ENCODE assay signal across 18 cellular contexts in genomic region chr3:145903472-145904013, GRCh38.
DNase-seq lines count a peak whose midpoint lies in the region; ATAC-seq and TF ChIP-seq lines count a peak whose summit lies in the region.
"Had no signal": no experiment of that assay in that cellular context is flagged by ENCODE, and none has a peak within 500 bp of the region (broad histone marks: within the 10 kb centered on the region; RNA-seq: fewer than 3 reads in every experiment).

No MANE protein-coding gene starts in this region.

- no peaks in the 10 kb centered on the region for H3K79me1 ChIP-seq in neuronal stem cell (ENCODE audit: low read depth, low read length)

- WGBS in neuronal stem cell (ENCODE audit: extremely low coverage in 2 of 2, insufficient read length in 2 of 2, insufficient replicate concordance in 1 of 2), 2 donors: no CpG with 5 or more reads among the region's 12 CpGs

- BruUV-seq in Panc1 (replicated peaks; lab: Mats Ljungman, UMichigan): no TSS peak

- no peak overlapping the region for H2BK5ac ChIP-seq in neuronal stem cell (ENCODE audit: low read length)

- H2BK120ac ChIP-seq in neuronal stem cell (ENCODE audit: low read depth, low read length): no peak overlapping the region

- in situ Hi-C loops in Panc1 (cut with HindIII; ENCODE audit: low pct_unique_long_range_greater_than_20kb, low sequenced_read_pairs): no loop called here

- H3K14ac ChIP-seq in neuronal stem cell (ENCODE audit: low read length): no peak overlapping the region

- H3K4me3 ChIP-seq in GM12865 (ENCODE audit: low read depth, low read length) (no peak overlapping the region), Panc1 (ENCODE audit: low read depth in 2 of 2, low read length in 2 of 2) (no peak overlapping the region), neuronal stem cell (ENCODE audit: low read length in 2 of 2) (no peak overlapping the region), vagina (no peak overlapping the region)
- H3K4me3 ChIP-seq: GM12878, Peyer's patch had no signal

- H4K8ac ChIP-seq in neuronal stem cell (ENCODE audit: low read depth, low read length): no peak overlapping the region

- peak overlapping the region; percentile 84 for H2BK12ac ChIP-seq in neuronal stem cell (ENCODE audit: low read length)

- no peaks in the 10 kb centered on the region for H3K36me3 ChIP-seq in Panc1 (ENCODE audit: control insufficient read depth, insufficient read depth, low read length)
- no peaks in the 10 kb centered on the region for H3K36me3 ChIP-seq in neuronal stem cell (replicated peaks in 1 of 2; ENCODE audit: control insufficient read depth in 2 of 2, insufficient read depth in 2 of 2, low read length in 2 of 2)
- no peaks in the 10 kb centered on the region for H3K36me3 ChIP-seq in vagina
- H3K36me3 ChIP-seq: Peyer's patch had no signal

- H2AFZ ChIP-seq in neuronal stem cell (ENCODE audit: low read length): peak overlapping the region; percentile 64

- no peak for TF ChIP-seq POLR2A in vagina (IDR thresholded peaks at IDR 0.05)

- CTCF ChIA-PET in Panc1 (lab: Charles Lee): no interaction called here

- H3K18ac ChIP-seq in neuronal stem cell (ENCODE audit: low read length): peak overlapping the region; percentile 27

- DNase-seq in DMS53 (lab: John Stamatoyannopoulos, UW) (peak; percentile 17), DMS53 treated with DMSO at 0.1 percent for 48 hours (lab: John Stamatoyannopoulos, UW; ENCODE audit: unreplicated experiment) (no peak), GM12865 (ENCODE audit: low read depth) (peak; percentile 21), Panc1 (ENCODE audit: low read depth, low spot score) (no peak), neuronal stem cell (ENCODE audit: low spot score) (no peak), vagina (ENCODE audit: extremely low spot score in 2 of 2) (no peak), activated T-cell treated with anti-CD3 and anti-CD28 coated beads for 4 hours (no peak), GM10266 (ENCODE audit: extremely low spot score) (no peak)
- DNase-seq: CD8-positive, alpha-beta memory T cell; DMS153; NCI-H1092; NCI-H187 treated with DMSO at 0.1 percent for 48 hours; NCI-H226; NCI-H526; Peyer's patch had no signal

- H3K4ac ChIP-seq in neuronal stem cell (ENCODE audit: low read length): no peak overlapping the region

- TF ChIP-seq CTCF in GM12865 (IDR thresholded peaks at IDR 0.05; ENCODE audit: insufficient read depth, low read depth, low read length, missing control alignments) (no peak), Panc1 (IDR thresholded peaks at IDR 0.05) (no peak), vagina (IDR thresholded peaks at IDR 0.05) (no peak), GM10266 (IDR thresholded peaks at IDR 0.05; ENCODE audit: control insufficient read depth, insufficient read depth, low read depth, missing control alignments) (no peak)

- ATAC-seq in Panc1: peak; percentile 38; the same call in 1 of the 2 replicates
- ATAC-seq: GM12878 had no signal

- H4K91ac ChIP-seq in neuronal stem cell (ENCODE audit: low read depth, low read length, poor library complexity): no peak overlapping the region

- no peak overlapping the region for H3K27ac ChIP-seq in Panc1 (ENCODE audit: low read length)
- no peak overlapping the region for H3K27ac ChIP-seq in neuronal stem cell (replicated peaks; ENCODE audit: low read length)
- no peak overlapping the region for H3K27ac ChIP-seq in vagina
- H3K27ac ChIP-seq: 22Rv1, KMS-11, Peyer's patch had no signal

- H3K23ac ChIP-seq in neuronal stem cell (ENCODE audit: low read depth, low read length, poor library complexity): no peak overlapping the region

- H3K4me2 ChIP-seq in neuronal stem cell (ENCODE audit: insufficient read depth, low read length, poor library complexity, severe bottlenecking): no peak overlapping the region
- H3K4me2 ChIP-seq: KMS-11 had no signal

- H3K27me3 ChIP-seq in Panc1 (ENCODE audit: control insufficient read depth, insufficient read depth, low read length) (no peaks in the 10 kb centered on the region), neuronal stem cell (ENCODE audit: control insufficient read depth in 3 of 3, insufficient read depth in 3 of 3, low read depth in 1 of 3, low read length in 3 of 3) (no peaks in the 10 kb centered on the region), vagina (no peaks in the 10 kb centered on the region)
- H3K27me3 ChIP-seq: Peyer's patch had no signal

- no peak overlapping the region for H2AK5ac ChIP-seq in neuronal stem cell (ENCODE audit: low read depth, low read length)

- no peaks in the 10 kb centered on the region for H3K4me1 ChIP-seq in Panc1 (ENCODE audit: control insufficient read depth, insufficient read depth, low read length)
- H3K4me1 ChIP-seq in neuronal stem cell (ENCODE audit: control insufficient read depth in 2 of 2, insufficient read depth in 1 of 2, low read depth in 1 of 2, low read length in 2 of 2): no peaks in the 10 kb centered on the region
- H3K4me1 ChIP-seq in vagina: no peaks in the 10 kb centered on the region
- H3K4me1 ChIP-seq: Peyer's patch had no signal

- H3K9me3 ChIP-seq in Panc1 (ENCODE audit: control insufficient read depth, insufficient read depth, low read depth, low read length): no peaks in the 10 kb centered on the region
- H3K9me3 ChIP-seq in neuronal stem cell (replicated peaks in 1 of 2; ENCODE audit: control insufficient read depth in 2 of 2, insufficient read depth in 1 of 2, low read depth in 1 of 2, low read length in 2 of 2): no peaks in the 10 kb centered on the region
- no peaks in the 10 kb centered on the region for H3K9me3 ChIP-seq in vagina
- H3K9me3 ChIP-seq: Peyer's patch had no signal

- intact Hi-C loops in Panc1 (cut with micrococcal nuclease; ENCODE audit: unreplicated experiment): no loop called here
- intact Hi-C loops in vagina (cut with DNase I): no loop called here

- H3K9ac ChIP-seq in neuronal stem cell (ENCODE audit: low read depth, low read length, poor library complexity): no peak overlapping the region
- H3K9ac ChIP-seq: KMS-11 had no signal

- POLR2A ChIA-PET in Panc1 (lab: Charles Lee): no interaction called here

- no peak overlapping the region for H2BK15ac ChIP-seq in neuronal stem cell (ENCODE audit: low read length)

Comparison
In these comparisons a context has a peak if more than half of its experiments do, and no peak if none do; other contexts are left out.
1. DNase-seq: peak in DMS53 (single experiment) and GM12865 (single experiment); none in DMS53 treated with DMSO at 0.1 percent for 48 hours (single experiment), Panc1 (single experiment), neuronal stem cell (single experiment), vagina (0 of 2), activated T-cell treated with anti-CD3 and anti-CD28 coated beads for 4 hours (single experiment) and GM10266 (single experiment).